Comparison of ENCODE assay signal across 9 cellular contexts in genomic region chr15:71448688-71449114, GRCh38.
DNase-seq lines count a peak whose midpoint lies in the region; ATAC-seq and TF ChIP-seq lines count a peak whose summit lies in the region.
"Had no signal": no experiment of that assay in that cellular context is flagged by ENCODE, and none has a peak within 500 bp of the region (broad histone marks: within the 10 kb centered on the region; RNA-seq: fewer than 3 reads in every experiment).

No MANE protein-coding gene starts in this region.

- no peaks in the 10 kb centered on the region for H3K36me3 Mint-ChIP-seq in H9 (ENCODE audit: insufficient read depth in 1 of 3, low read depth in 3 of 3)

- intact Hi-C loops in left lung (cut with DNase I): no loop called here

- H3K4me3 Mint-ChIP-seq in H9: no peak overlapping the region
- H3K4me3 Mint-ChIP-seq: stimulated activated naive CD8-positive, alpha-beta T cell treated with anti-CD3 and anti-CD28 coated beads, Interleukin-15, Interleukin-2, amounts not matched to agents 100 ng/mL and 50 ng/mL, for 24 hours had no signal

- no peaks in the 10 kb centered on the region for H3K27me3 ChIP-seq in H9 (ENCODE audit: insufficient read depth, low read length)
- no peaks in the 10 kb centered on the region for H3K27me3 ChIP-seq in left lung

- H3K79me1 ChIP-seq in H9 (ENCODE audit: insufficient read depth, low read depth, low read length, poor library complexity, severe bottlenecking): no peaks in the 10 kb centered on the region

- WGBS in H9 (ENCODE audit: extremely low coverage, insufficient read length, low lambda C conversion rate): no CpG with 5 or more reads among the region's 2 CpGs

- H4K8ac ChIP-seq in H9 (replicated peaks; ENCODE audit: insufficient read length, low read depth, low read length): no peak overlapping the region

- H2BK5ac ChIP-seq in H9 (ENCODE audit: insufficient read length, low read length): no peak overlapping the region

- no peak overlapping the region for H3K23ac ChIP-seq in H9 (ENCODE audit: insufficient read length, low read depth, low read length)

- peaks cover 13 to 16% of the 10 kb centered on the region in 2 experiments for H3K4me1 Mint-ChIP-seq in H9

- H3K56ac ChIP-seq in H9 (ENCODE audit: insufficient read length, low read depth, low read length): no peak overlapping the region

- DNase-seq in AG20443 (ENCODE audit: low spot score) (peak; percentile 65), H9 (peak; percentile 63), NCI-H69 (lab: John Stamatoyannopoulos, UW) (peak; percentile 28), cerebellum (ENCODE audit: low spot score) (peak; percentile 17), left lung (no peak)
- no peak for DNase-seq in activated CD4-positive, alpha-beta T cell treated with anti-CD3 and anti-CD28 coated beads, Interleukin-2, amount 50 U/mL, for 48 hours

- H2BK20ac ChIP-seq in H9 (ENCODE audit: low read depth, low read length, poor library complexity, severe bottlenecking): no peak overlapping the region

- no peak overlapping the region for H3K27ac Mint-ChIP-seq in H9
- H3K27ac Mint-ChIP-seq: stimulated activated naive CD8-positive, alpha-beta T cell treated with anti-CD3 and anti-CD28 coated beads, Interleukin-15, Interleukin-2, amounts not matched to agents 100 ng/mL and 50 ng/mL, for 24 hours had no signal

- no peak overlapping the region for H3T11ph ChIP-seq in H9 (ENCODE audit: low read length)

- no peak overlapping the region for H2BK120ac ChIP-seq in H9 (ENCODE audit: low read depth, low read length, poor library complexity, severe bottlenecking)

- no peak overlapping the region for H4K5ac ChIP-seq in H9 (ENCODE audit: insufficient read length, low read depth, low read length)

- no peaks in the 10 kb centered on the region for H3K27me3 Mint-ChIP-seq in H9 (ENCODE audit: low read depth)
- H3K27me3 Mint-ChIP-seq: stimulated activated naive CD8-positive, alpha-beta T cell treated with anti-CD3 and anti-CD28 coated beads, Interleukin-15, Interleukin-2, amounts not matched to agents 100 ng/mL and 50 ng/mL, for 24 hours had no signal

- no peak overlapping the region for H4K91ac ChIP-seq in H9 (ENCODE audit: insufficient read length, low read depth, low read length)

- no peaks in the 10 kb centered on the region for H3K79me2 ChIP-seq in H9 (ENCODE audit: insufficient read depth, low read length)

- no peak overlapping the region for H3K14ac ChIP-seq in H9 (ENCODE audit: insufficient read depth, low read length)

- H3K36me3 ChIP-seq in left lung: no peaks in the 10 kb centered on the region

- H3K23me2 ChIP-seq in H9 (ENCODE audit: insufficient read length, low read depth, low read length, poor library complexity, severe bottlenecking): no peaks in the 10 kb centered on the region

- no peak overlapping the region for H2BK15ac ChIP-seq in H9 (ENCODE audit: low read depth, low read length)

- no peak overlapping the region for H3K27ac ChIP-seq in H9 (ENCODE audit: insufficient read length, low read depth, low read length)
- H3K27ac ChIP-seq in left lung: no peak overlapping the region

- H2BK12ac ChIP-seq in H9 (ENCODE audit: insufficient read length, low read depth, low read length): no peak overlapping the region

- H4K20me1 ChIP-seq in H9 (ENCODE audit: control insufficient read depth, insufficient read depth, insufficient read length): no peaks in the 10 kb centered on the region

- H3K4ac ChIP-seq in H9 (ENCODE audit: low read depth, low read length): no peak overlapping the region

- H3K18ac ChIP-seq in H9 (ENCODE audit: insufficient read length, low read depth, low read length): no peak overlapping the region

- no peaks in the 10 kb centered on the region for H3K9me3 ChIP-seq in H9 (ENCODE audit: control insufficient read depth, low read depth, low read length)
- no peaks in the 10 kb centered on the region for H3K9me3 ChIP-seq in left lung

- no peak overlapping the region for H3K4me3 ChIP-seq in left lung

- TF ChIP-seq CTCF in H9 (conservative IDR thresholded peaks at IDR 0.05) (peak; percentile 84), left lung (IDR thresholded peaks at IDR 0.05) (peak; percentile 73 to 91)

- no peak overlapping the region for H3K4me2 ChIP-seq in H9 (ENCODE audit: insufficient read depth, insufficient read length, low read length)

- H2AFZ ChIP-seq in H9 (ENCODE audit: low read length): no peak overlapping the region

- H3K4me1 ChIP-seq in H9 (ENCODE audit: insufficient read depth, low read length) (no peaks in the 10 kb centered on the region), left lung (peaks cover 0 to 5% of the 10 kb centered on the region in 2 donors)

- H3K9ac ChIP-seq in H9 (ENCODE audit: extremely low read depth, insufficient read length, low read length): no peak overlapping the region

- ATAC-seq in left lung (peak; percentile 77), HG03139 (IDR thresholded peaks at IDR 0.05; ENCODE audit: unreplicated experiment) (no peak), GM19397 (IDR thresholded peaks at IDR 0.05; ENCODE audit: unreplicated experiment) (no peak)

- no peak overlapping the region for H2AK5ac ChIP-seq in H9 (ENCODE audit: insufficient read length, low read length)

- no peaks in the 10 kb centered on the region for H3K9me3 Mint-ChIP-seq in H9
- H3K9me3 Mint-ChIP-seq: stimulated activated naive CD8-positive, alpha-beta T cell treated with anti-CD3 and anti-CD28 coated beads, Interleukin-15, Interleukin-2, amounts not matched to agents 100 ng/mL and 50 ng/mL, for 24 hours had no signal

Comparison
In these comparisons a context has a peak if more than half of its experiments do, and no peak if none do; other contexts are left out.
1. DNase-seq: peak in AG20443 (single experiment), H9 (single experiment), NCI-H69 (single experiment) and cerebellum (single experiment); none in left lung (0 of 2) and activated CD4-positive, alpha-beta T cell treated with anti-CD3 and anti-CD28 coated beads, Interleukin-2, amount 50 U/mL, for 48 hours (0 of 2).